In the genomic region with DNA sequence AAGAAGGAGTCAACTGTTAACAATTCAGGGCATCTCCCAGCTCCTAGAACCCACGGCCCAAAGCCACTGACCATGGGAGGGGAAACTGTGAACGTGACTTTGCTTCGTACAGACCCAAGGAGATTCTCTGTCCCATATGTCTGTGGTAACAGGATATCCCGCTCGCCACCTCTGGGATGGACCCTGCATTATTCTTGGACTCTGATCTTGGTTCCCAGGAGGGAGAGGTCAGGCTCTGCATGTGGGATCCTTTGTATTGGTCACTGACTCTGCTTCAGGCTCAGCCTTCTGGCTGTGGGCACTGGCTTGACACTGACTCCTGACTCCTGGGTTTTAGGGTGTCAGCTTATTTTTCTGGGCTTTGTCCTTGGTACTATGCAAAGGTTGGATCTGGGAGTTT, we compare ENCODE assay signal across 8 cellular contexts. TPM values are rescaled to one million over a fixed set of nuclear protein-coding genes. Genes with fewer than 3 reads are reported as not detected.
"Had no signal": no experiment of that assay in that cellular context is flagged by ENCODE, and none has a peak within 500 bp of the region (broad histone marks: within the 10 kb centered on the region; RNA-seq: fewer than 3 reads in every experiment).

No MANE protein-coding gene starts in this region.

- H3K4me3 ChIP-seq: GM12878 had no signal

- FAIRE-seq: G401.6, GM12878, GM12891, GM12892, GM18507, GM19239 had no signal

- ATAC-seq: GM12878 had no signal

- DNase-seq: GDM1, GF-D8 had no signal

RNA-seq across cellular contexts. Expression of a gene that starts 13.5 kb away (rescaled TPM):
- total RNA-seq: GM12878 had no signal
- polyA plus RNA-seq: GM12878 had no signal
